1 cellular context compared by ENCODE assay signal in genomic region chr17:55301521-55302406, GRCh38.
A peak's percentile ranks its signal among the peaks of the same experiment; 100 is the strongest.
TF ChIP-seq lines count a peak whose summit lies in the region.

No MANE protein-coding gene starts in this region.

TF ChIP-seq in HepG2, 621 proteins besides CTCF, POLR2A, EP300 and RAD21 (continued from another document and continues in another):
- no peak for TF ChIP-seq PRDM4 (CRISPR knock-in tag; IDR thresholded peaks at IDR 0.05; ENCODE audit: borderline replicate concordance)
- TF ChIP-seq SP1 (IDR thresholded peaks at IDR 0.05): no peak
- TF ChIP-seq SP1 (CRISPR knock-in tag; IDR thresholded peaks at IDR 0.05): peak; percentile 17; the same call in 1 of the 2 replicates
- peak; percentile 35; the same call in 1 of the 2 replicates for TF ChIP-seq SP5 (CRISPR knock-in tag; IDR thresholded peaks at IDR 0.05; ENCODE audit: borderline replicate concordance, low read depth)
- TF ChIP-seq PHF20 (CRISPR knock-in tag; IDR thresholded peaks at IDR 0.05): no peak
- TF ChIP-seq RBFOX2 (IDR thresholded peaks at IDR 0.05; ENCODE audit: low read depth, low read length): no peak
- TF ChIP-seq MED13 (CRISPR knock-in tag; IDR thresholded peaks at IDR 0.05): peak; percentile 69; the same call in 1 of the 2 replicates
- no peak for TF ChIP-seq CAMTA2 (CRISPR knock-in tag; IDR thresholded peaks at IDR 0.05; ENCODE audit: borderline replicate concordance)
- peak; percentile 92; the same call in 1 of the 2 replicates for TF ChIP-seq ZNF232 (CRISPR knock-in tag; IDR thresholded peaks at IDR 0.05; ENCODE audit: borderline replicate concordance)
- TF ChIP-seq TEAD3 (CRISPR knock-in tag; optimal IDR thresholded peaks at IDR 0.05; ENCODE audit: borderline replicate concordance): peak; percentile 88
- TF ChIP-seq RNF2 (conservative IDR thresholded peaks at IDR 0.05; ENCODE audit: low read depth): no peak
- TF ChIP-seq GTF2F1 (IDR thresholded peaks at IDR 0.05; ENCODE audit: low read length): no peak
- peak; percentile 74 for TF ChIP-seq MIER2 (CRISPR knock-in tag; IDR thresholded peaks at IDR 0.05)
- no peak for TF ChIP-seq DBP (CRISPR knock-in tag; IDR thresholded peaks at IDR 0.05; ENCODE audit: not compliant biosample characterization)
- TF ChIP-seq ZNF737 (CRISPR knock-in tag; IDR thresholded peaks at IDR 0.05; ENCODE audit: borderline replicate concordance): no peak
- TF ChIP-seq MEF2D (CRISPR knock-in tag; IDR thresholded peaks at IDR 0.05): peak; percentile 72
- no peak for TF ChIP-seq ZNF446 (CRISPR knock-in tag; IDR thresholded peaks at IDR 0.05)
- TF ChIP-seq RXRB (CRISPR knock-in tag; IDR thresholded peaks at IDR 0.05; ENCODE audit: borderline replicate concordance): peak; percentile 86
- no peak; the same call in 1 of the 2 replicates for TF ChIP-seq ZNF790 (CRISPR knock-in tag; IDR thresholded peaks at IDR 0.05; ENCODE audit: borderline replicate concordance)
- no peak for TF ChIP-seq PRDM15 (CRISPR knock-in tag; IDR thresholded peaks at IDR 0.05)
- TF ChIP-seq ZBTB49 (CRISPR knock-in tag; IDR thresholded peaks at IDR 0.05; ENCODE audit: borderline replicate concordance): peak; percentile 13; the same call in 1 of the 2 replicates
- peak; percentile 67; the same call in 1 of the 2 replicates for TF ChIP-seq ZNF574 (CRISPR knock-in tag; IDR thresholded peaks at IDR 0.05)
- no peak for TF ChIP-seq ZNF34 (CRISPR knock-in tag; IDR thresholded peaks at IDR 0.05; ENCODE audit: borderline replicate concordance)
- no peak for TF ChIP-seq GLI4 (CRISPR knock-in tag; IDR thresholded peaks at IDR 0.05; ENCODE audit: borderline replicate concordance)
- TF ChIP-seq STAT6 (CRISPR knock-in tag; IDR thresholded peaks at IDR 0.05; ENCODE audit: borderline replicate concordance): no peak
- no peak; the same call in 1 of the 2 replicates for TF ChIP-seq ZNF335 (CRISPR knock-in tag; IDR thresholded peaks at IDR 0.05)
- no peak; the same call in 1 of the 2 replicates for TF ChIP-seq NFKBIZ (CRISPR knock-in tag; IDR thresholded peaks at IDR 0.05)
- peak; percentile 75 for TF ChIP-seq PPARG (CRISPR knock-in tag; conservative IDR thresholded peaks at IDR 0.05)
- TF ChIP-seq SOX6 (IDR thresholded peaks at IDR 0.05): no peak
- peak; percentile 86 for TF ChIP-seq SOX6 (CRISPR knock-in tag; IDR thresholded peaks at IDR 0.05)
- no peak for TF ChIP-seq DMTF1 (CRISPR knock-in tag; IDR thresholded peaks at IDR 0.05)
- 0 out of 2 replicates have a peak, but pooled peaks have one; percentile 80 for TF ChIP-seq SP140L (CRISPR knock-in tag; IDR thresholded peaks at IDR 0.05; ENCODE audit: borderline replicate concordance)
- 0 out of 2 replicates have a peak, but pooled peaks have one; percentile 34 for TF ChIP-seq PHF8 (CRISPR knock-in tag; IDR thresholded peaks at IDR 0.05)
- 0 out of 2 replicates have a peak, but pooled peaks have one; percentile 81 for TF ChIP-seq GFI1 (CRISPR knock-in tag; IDR thresholded peaks at IDR 0.05; ENCODE audit: borderline replicate concordance)
